In the genomic region with DNA sequence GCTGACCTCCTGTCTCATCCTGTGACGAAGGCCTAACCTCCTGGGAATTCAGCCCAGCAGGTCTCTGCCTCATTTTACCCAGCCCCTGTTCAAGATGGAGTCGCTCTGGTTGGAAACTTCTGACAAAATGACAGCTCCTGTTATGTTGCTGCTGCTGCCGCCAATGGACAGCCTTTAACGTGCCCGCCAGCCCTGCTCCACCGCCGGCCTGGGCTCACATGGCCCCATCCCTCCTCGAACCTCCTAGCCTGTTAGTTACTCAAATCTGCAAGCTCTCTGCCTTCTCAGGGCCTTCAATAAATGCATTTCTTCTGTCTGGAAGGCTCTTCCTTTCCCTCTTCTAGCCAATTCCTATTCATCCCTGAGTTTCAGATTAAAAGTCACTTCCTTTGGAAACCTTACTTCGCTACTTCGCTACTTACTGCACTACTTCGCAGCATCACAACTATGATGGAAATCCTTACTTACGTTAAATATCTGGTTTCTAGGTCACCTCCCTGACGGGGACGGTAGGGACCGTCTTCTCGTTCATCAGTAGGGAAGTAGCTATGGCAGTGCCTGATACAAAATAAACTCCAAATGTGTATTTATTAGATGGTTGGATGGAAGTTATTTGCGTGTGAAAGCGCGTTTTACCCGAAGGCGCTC, we compare ENCODE assay signal across 8 cellular contexts. TPM values are rescaled to one million over a fixed set of nuclear protein-coding genes. Genes with fewer than 3 reads are reported as not detected.
DNase-seq lines count a peak whose midpoint lies in the region; ATAC-seq, FAIRE-seq and TF ChIP-seq lines count a peak whose summit lies in the region.

No MANE protein-coding gene starts in this region.

- intact Hi-C loops in Panc1 (cut with micrococcal nuclease; ENCODE audit: unreplicated experiment) (no loop called here), endothelial cell of umbilical vein (cut with micrococcal nuclease) (loop anchor here (1.0 to 2.0 kb wide), 2 partner anchors 17 to 19 kb away; no protein-coding TSS in a partner anchor)

- in situ Hi-C loops in Panc1 (cut with HindIII; ENCODE audit: low pct_unique_long_range_greater_than_20kb, low sequenced_read_pairs): no loop called here

- CTCF ChIA-PET in Panc1 (lab: Charles Lee): no interaction called here
- CTCF ChIA-PET in endothelial cell of umbilical vein (lab: Charles Lee): interaction anchor here (1.1 to 3.1 kb wide), 6 partner anchors 8 to 141 kb away, joined by 3 to 14 read pairs (median 8); a partner anchor contains a TSS

- ATAC-seq in Panc1 (peak; percentile 26), GM21786 (IDR thresholded peaks at IDR 0.05; ENCODE audit: unreplicated experiment) (no peak)

- peaks cover 8% of the 10 kb centered on the region for H3K27me3 Mint-ChIP-seq in T-helper 1 cell treated with Interleukin-12 subunit alpha and Interleukin-12 subunit beta and Interleukin-4 antibody, amounts not matched to agents 30 μg/mL and 1 μg/mL, for 36 hours (ENCODE audit: low read depth)

- peak overlapping the region; percentile 98 for H3K27ac ChIP-seq in Panc1 (ENCODE audit: low read length)
- H3K27ac ChIP-seq in endothelial cell of umbilical vein (ENCODE audit: insufficient read depth, low read depth, low read length): peak overlapping the region; percentile 79
- H3K27ac ChIP-seq in osteoblast (ENCODE audit: low read depth, low read length): peak overlapping the region; percentile 77

- no peak for TF ChIP-seq POLR2A in endothelial cell of umbilical vein (IDR thresholded peaks at IDR 0.05; ENCODE audit: low read depth, low read length)

- DNase-seq in T-helper 1 cell (no peak), Panc1 (ENCODE audit: low read depth, low spot score) (no peak), endothelial cell of umbilical vein (ENCODE audit: low read depth, low spot score) (no peak), osteoblast (ENCODE audit: insufficient read length, low spot score, missing footprints) (no peak), HTR-8/SVneo (ENCODE audit: insufficient read length, low spot score) (no peak), germinal center (ENCODE audit: low spot score) (no peak)

- H3K27me3 ChIP-seq in Panc1 (ENCODE audit: control insufficient read depth, insufficient read depth, low read length) (no peaks in the 10 kb centered on the region), endothelial cell of umbilical vein (ENCODE audit: control insufficient read depth in 2 of 2, insufficient read depth in 2 of 2, low read length in 2 of 2) (no peaks in the 10 kb centered on the region), osteoblast (ENCODE audit: insufficient read depth, low read length) (no peaks in the 10 kb centered on the region)

- peak overlapping the region; percentile 52 to 62 for H3K4me3 ChIP-seq in Panc1 (ENCODE audit: low read depth in 2 of 2, low read length in 2 of 2)
- H3K4me3 ChIP-seq in endothelial cell of umbilical vein (replicated peaks in 1 of 3; ENCODE audit: insufficient read depth in 1 of 3, low read depth in 1 of 3, low read length in 3 of 3): peak overlapping the region in 2 of 3 experiments; percentile 49 to 80
- peak overlapping the region; percentile 88 for H3K4me3 ChIP-seq in osteoblast (ENCODE audit: insufficient read depth, low read length)

- peak overlapping the region; percentile 80 for H3K9ac ChIP-seq in endothelial cell of umbilical vein (replicated peaks; ENCODE audit: extremely low read depth, insufficient read depth, low read length)

- H3K4me1 ChIP-seq in Panc1 (ENCODE audit: control insufficient read depth, insufficient read depth, low read length): peaks cover 38% of the 10 kb centered on the region
- H3K4me1 ChIP-seq in endothelial cell of umbilical vein (ENCODE audit: control insufficient read depth, extremely low read depth, insufficient read depth, low read length): peaks cover 16% of the 10 kb centered on the region
- peaks cover 17% of the 10 kb centered on the region for H3K4me1 ChIP-seq in osteoblast (ENCODE audit: insufficient read depth, low read length)

- peak overlapping the region; percentile 74 for H3K27ac Mint-ChIP-seq in T-helper 1 cell treated with Interleukin-12 subunit alpha and Interleukin-12 subunit beta and Interleukin-4 antibody, amounts not matched to agents 30 μg/mL and 1 μg/mL, for 36 hours

- H2AFZ ChIP-seq in endothelial cell of umbilical vein (ENCODE audit: low read depth, low read length) (peak overlapping the region; percentile 81), osteoblast (ENCODE audit: low read length) (peak overlapping the region; percentile 72)

- TF ChIP-seq CTCF in Panc1 (IDR thresholded peaks at IDR 0.05) (no peak), endothelial cell of umbilical vein (IDR thresholded peaks at IDR 0.05; ENCODE audit: extremely low read depth in 1 of 2, insufficient read depth in 1 of 2, low read depth in 1 of 2, low read length in 2 of 2) (no peak), osteoblast (IDR thresholded peaks at IDR 0.05; ENCODE audit: extremely low read depth, low read depth, low read length) (no peak)

- no peaks in the 10 kb centered on the region; the same call in 1 of the 2 replicates for H3K36me3 ChIP-seq in Panc1 (ENCODE audit: control insufficient read depth, insufficient read depth, low read length)
- H3K36me3 ChIP-seq in endothelial cell of umbilical vein (ENCODE audit: control insufficient read depth in 2 of 2, extremely low read depth in 1 of 2, insufficient read depth in 2 of 2, low read length in 2 of 2): peaks cover 0 to 2% of the 10 kb centered on the region in 2 experiments
- H3K36me3 ChIP-seq in osteoblast (ENCODE audit: insufficient read depth, low read length): peaks cover 13% of the 10 kb centered on the region

- POLR2A ChIA-PET in Panc1 (lab: Charles Lee) (no interaction called here), endothelial cell of umbilical vein (lab: Charles Lee) (interaction anchor here (1.6 kb wide), 1 partner anchor 17 kb away, joined by 5 read pairs; no protein-coding TSS in a partner anchor)

- H3K79me2 ChIP-seq in endothelial cell of umbilical vein (ENCODE audit: control insufficient read depth, insufficient read depth, low read length) (peaks cover 4% of the 10 kb centered on the region), osteoblast (ENCODE audit: insufficient read depth, low read length) (peaks cover 25% of the 10 kb centered on the region)

- H3K4me2 ChIP-seq in endothelial cell of umbilical vein (ENCODE audit: insufficient read depth, low read length) (peak overlapping the region; percentile 79), osteoblast (ENCODE audit: insufficient read depth, low read length) (peak overlapping the region; percentile 99)

- FAIRE-seq in endothelial cell of umbilical vein (lab: Jason Lieb, UNC) (no peak), HTR-8/SVneo (lab: Jason Lieb, UNC) (no peak)

- peak overlapping the region; percentile 73 for H3K4me3 Mint-ChIP-seq in T-helper 1 cell treated with Interleukin-12 subunit alpha and Interleukin-12 subunit beta and Interleukin-4 antibody, amounts not matched to agents 30 μg/mL and 1 μg/mL, for 36 hours

- H3K9me3 ChIP-seq in Panc1 (ENCODE audit: control insufficient read depth, insufficient read depth, low read depth, low read length) (no peaks in the 10 kb centered on the region), endothelial cell of umbilical vein (replicated peaks; ENCODE audit: control insufficient read depth, insufficient read depth, low read length) (no peaks in the 10 kb centered on the region), osteoblast (ENCODE audit: low read depth, low read length) (no peaks in the 10 kb centered on the region)

- H3K4me1 Mint-ChIP-seq in T-helper 1 cell treated with Interleukin-12 subunit alpha and Interleukin-12 subunit beta and Interleukin-4 antibody, amounts not matched to agents 30 μg/mL and 1 μg/mL, for 36 hours (ENCODE audit: low read depth): peaks cover 37% of the 10 kb centered on the region

- H4K20me1 ChIP-seq in endothelial cell of umbilical vein (replicated peaks; ENCODE audit: control insufficient read depth, extremely low read depth, insufficient read depth, low read length) (no peaks in the 10 kb centered on the region), osteoblast (ENCODE audit: insufficient read depth, low read length) (peaks cover 10% of the 10 kb centered on the region)

- no peaks in the 10 kb centered on the region for H3K9me1 ChIP-seq in endothelial cell of umbilical vein (replicated peaks; ENCODE audit: control insufficient read depth, extremely low read depth, insufficient read depth, low read length)

- BruUV-seq in Panc1 (replicated peaks; lab: Mats Ljungman, UMichigan): no TSS peak
- TSS peak; percentile 75 for BruUV-seq in endothelial cell of umbilical vein (replicated peaks; lab: Mats Ljungman, UMichigan)

- no peaks in the 10 kb centered on the region for H3K9me3 Mint-ChIP-seq in T-helper 1 cell treated with Interleukin-12 subunit alpha and Interleukin-12 subunit beta and Interleukin-4 antibody, amounts not matched to agents 30 μg/mL and 1 μg/mL, for 36 hours

- H3K36me3 Mint-ChIP-seq in T-helper 1 cell treated with Interleukin-12 subunit alpha and Interleukin-12 subunit beta and Interleukin-4 antibody, amounts not matched to agents 30 μg/mL and 1 μg/mL, for 36 hours (ENCODE audit: low read depth): peaks cover 13% of the 10 kb centered on the region

- dilution Hi-C loops in endothelial cell of umbilical vein (cut with MboI; ENCODE audit: extremely low pct_ligation_motif_present, low sequenced_read_pairs): no loop called here

RNA-seq across cellular contexts. Expression of a gene that starts 0.5 kb away (rescaled TPM):
- total RNA-seq in Panc1 (2021; ENCODE audit: unreplicated experiment) (33.5 TPM), endothelial cell of umbilical vein (40.2 and 50.2 TPM in 2 replicates), osteoblast (91.6 and 99.0 TPM in 2 replicates)
- polyA plus RNA-seq in Panc1 (2012; ENCODE audit: insufficient read length): 26.0 TPM
- 54.2 and 66.8 TPM in 2 replicates for polyA plus RNA-seq in endothelial cell of umbilical vein
- polyA plus RNA-seq in endothelial cell of umbilical vein (2011; cell fraction: cytosol; rRNA removed): 22.6 and 31.6 TPM in 2 replicates
- polyA plus RNA-seq in endothelial cell of umbilical vein (2011; cell fraction: nucleus; rRNA removed): 70.4 and 73.2 TPM in 2 replicates
- 23.1 and 31.3 TPM in 2 replicates for polyA plus RNA-seq in endothelial cell of umbilical vein (2012)
- polyA minus RNA-seq in endothelial cell of umbilical vein: 21.5 and 21.8 TPM in 2 replicates
- 7.8 TPM for polyA minus RNA-seq in endothelial cell of umbilical vein (2011; cell fraction: cytosol; rRNA and poly(A)+ RNA removed)
- 22.9 and 30.1 TPM in 2 replicates for polyA minus RNA-seq in endothelial cell of umbilical vein (2011; cell fraction: nucleus; rRNA and poly(A)+ RNA removed)

RNA-seq across cellular contexts. Expression of a gene that starts 17.2 kb away (rescaled TPM):
- total RNA-seq in Panc1 (2021; ENCODE audit: unreplicated experiment): 5.4 TPM
- polyA plus RNA-seq in Panc1 (2012; ENCODE audit: insufficient read length): 11.6 TPM
- total RNA-seq in endothelial cell of umbilical vein: 0.62 and 1.0 TPM in 2 replicates
- 0.22 and 0.41 TPM in 2 replicates for polyA plus RNA-seq in endothelial cell of umbilical vein
- 0.05 and 0.20 TPM in 2 replicates for polyA plus RNA-seq in endothelial cell of umbilical vein (2011; cell fraction: cytosol; rRNA removed)
- 0.59 and 0.63 TPM in 2 replicates for polyA plus RNA-seq in endothelial cell of umbilical vein (2011; cell fraction: nucleus; rRNA removed)
- 1.0 and 1.2 TPM in 2 replicates for polyA plus RNA-seq in endothelial cell of umbilical vein (2012)
- polyA minus RNA-seq in endothelial cell of umbilical vein: 0.17 and 0.19 TPM in 2 replicates
- 1.0 TPM for polyA minus RNA-seq in endothelial cell of umbilical vein (2011; cell fraction: cytosol; rRNA and poly(A)+ RNA removed)
- polyA minus RNA-seq in endothelial cell of umbilical vein (2011; cell fraction: nucleus; rRNA and poly(A)+ RNA removed): 0.43 and 0.77 TPM in 2 replicates
- 1.1 and 1.5 TPM in 2 replicates for total RNA-seq in osteoblast

RNA-seq across cellular contexts. Expression of a gene that starts 26.4 kb away (rescaled TPM):
- 76.7 TPM for total RNA-seq in Panc1 (2021; ENCODE audit: unreplicated experiment)
- polyA plus RNA-seq in Panc1 (2012; ENCODE audit: insufficient read length): 71.8 TPM
- total RNA-seq in endothelial cell of umbilical vein: 69.2 and 77.7 TPM in 2 replicates
- 39.6 and 52.6 TPM in 2 replicates for polyA plus RNA-seq in endothelial cell of umbilical vein
- 36.3 and 42.7 TPM in 2 replicates for polyA plus RNA-seq in endothelial cell of umbilical vein (2011; cell fraction: cytosol; rRNA removed)
- 78.2 and 90.7 TPM in 2 replicates for polyA plus RNA-seq in endothelial cell of umbilical vein (2011; cell fraction: nucleus; rRNA removed)
- polyA plus RNA-seq in endothelial cell of umbilical vein (2012): 63.2 and 68.4 TPM in 2 replicates
- polyA minus RNA-seq in endothelial cell of umbilical vein: 26.1 and 32.6 TPM in 2 replicates
- 56.5 TPM for polyA minus RNA-seq in endothelial cell of umbilical vein (2011; cell fraction: cytosol; rRNA and poly(A)+ RNA removed)
- 21.0 and 25.9 TPM in 2 replicates for polyA minus RNA-seq in endothelial cell of umbilical vein (2011; cell fraction: nucleus; rRNA and poly(A)+ RNA removed)
- 13.0 and 13.4 TPM in 2 replicates for total RNA-seq in osteoblast

RNA-seq across cellular contexts. Expression of a gene that starts 31.4 kb away (rescaled TPM):
- 35.8 TPM for total RNA-seq in Panc1 (2021; ENCODE audit: unreplicated experiment)
- 42.3 TPM for polyA plus RNA-seq in Panc1 (2012; ENCODE audit: insufficient read length)
- 40.3 and 40.9 TPM in 2 replicates for total RNA-seq in endothelial cell of umbilical vein
- polyA plus RNA-seq in endothelial cell of umbilical vein: 41.1 and 42.7 TPM in 2 replicates
- polyA plus RNA-seq in endothelial cell of umbilical vein (2011; cell fraction: cytosol; rRNA removed): 35.7 and 37.7 TPM in 2 replicates
- polyA plus RNA-seq in endothelial cell of umbilical vein (2011; cell fraction: nucleus; rRNA removed): 56.9 and 63.0 TPM in 2 replicates
- polyA plus RNA-seq in endothelial cell of umbilical vein (2012): 37.4 and 41.4 TPM in 2 replicates
- 40.5 and 41.3 TPM in 2 replicates for polyA minus RNA-seq in endothelial cell of umbilical vein
- 22.4 TPM for polyA minus RNA-seq in endothelial cell of umbilical vein (2011; cell fraction: cytosol; rRNA and poly(A)+ RNA removed)
- polyA minus RNA-seq in endothelial cell of umbilical vein (2011; cell fraction: nucleus; rRNA and poly(A)+ RNA removed): 13.4 and 18.8 TPM in 2 replicates
- total RNA-seq in osteoblast: 43.4 and 44.8 TPM in 2 replicates

RNA-seq across cellular contexts. Expression of a gene that starts 42.0 kb away (rescaled TPM):
- 19.2 TPM for total RNA-seq in Panc1 (2021; ENCODE audit: unreplicated experiment)
- 9.5 TPM for polyA plus RNA-seq in Panc1 (2012; ENCODE audit: insufficient read length)
- total RNA-seq in endothelial cell of umbilical vein: 19.3 and 20.8 TPM in 2 replicates
- polyA plus RNA-seq in endothelial cell of umbilical vein: 5.5 and 5.9 TPM in 2 replicates
- 9.0 and 10.6 TPM in 2 replicates for polyA plus RNA-seq in endothelial cell of umbilical vein (2011; cell fraction: cytosol; rRNA removed)
- 20.8 and 34.7 TPM in 2 replicates for polyA plus RNA-seq in endothelial cell of umbilical vein (2011; cell fraction: nucleus; rRNA removed)
- polyA plus RNA-seq in endothelial cell of umbilical vein (2012): 6.3 and 10.9 TPM in 2 replicates
- 4.9 and 5.2 TPM in 2 replicates for polyA minus RNA-seq in endothelial cell of umbilical vein
- polyA minus RNA-seq in endothelial cell of umbilical vein (2011; cell fraction: cytosol; rRNA and poly(A)+ RNA removed): 14.0 TPM
- 7.5 and 9.7 TPM in 2 replicates for polyA minus RNA-seq in endothelial cell of umbilical vein (2011; cell fraction: nucleus; rRNA and poly(A)+ RNA removed)
- 1.8 TPM in 2 replicates for total RNA-seq in osteoblast
